ENCODE assay signal across 8 cellular contexts in the genomic region with DNA sequence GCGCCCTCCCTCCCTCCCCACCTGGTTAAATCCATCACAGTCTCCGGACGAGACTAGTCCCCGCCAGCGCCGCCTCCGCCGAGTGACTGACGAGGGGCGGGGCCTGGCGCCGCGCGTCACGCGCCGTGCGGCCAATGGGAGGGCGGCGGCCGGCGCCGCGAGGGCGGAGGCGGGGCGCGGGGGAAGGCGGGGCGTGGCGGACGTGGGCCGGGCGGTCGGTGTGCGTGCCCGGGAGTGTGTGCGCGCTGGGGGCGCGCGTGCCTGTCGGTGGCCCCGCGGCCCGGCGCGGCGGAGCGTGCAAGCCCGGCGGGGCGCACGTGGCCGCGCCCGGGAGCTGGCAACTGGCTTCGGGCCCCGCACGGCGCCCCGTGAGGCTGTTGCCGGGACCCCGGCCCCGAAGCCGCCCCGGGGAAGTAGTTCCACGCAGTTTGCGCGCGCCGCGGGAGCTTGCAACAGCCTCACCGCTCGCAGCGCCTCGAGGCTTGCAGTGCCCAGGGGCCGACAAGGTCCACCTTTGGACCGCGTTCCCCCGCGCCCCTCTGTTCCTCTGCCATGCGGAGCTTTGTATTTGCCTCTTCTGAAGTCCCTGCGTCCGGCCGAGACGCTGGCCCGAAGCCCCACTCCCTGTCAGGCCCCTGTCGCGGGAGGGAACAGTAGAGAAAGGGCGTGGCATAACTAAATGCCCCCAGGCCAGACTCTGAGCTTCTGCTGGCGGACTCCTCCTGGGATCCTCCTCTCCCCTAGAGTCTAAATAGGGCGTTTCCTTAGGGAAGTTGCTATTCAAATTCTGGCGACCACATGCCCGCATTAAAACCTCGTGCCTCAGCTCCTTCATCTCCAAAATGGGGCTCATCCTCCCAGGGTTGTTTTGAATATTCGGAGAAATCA. TPM values are rescaled to one million over a fixed set of nuclear protein-coding genes. Genes with fewer than 3 reads are reported as not detected.
A peak's percentile ranks its signal among the peaks of the same experiment; 100 is the strongest.
DNase-seq lines count a peak whose midpoint lies in the region; ATAC-seq and TF ChIP-seq lines count a peak whose summit lies in the region.

No MANE protein-coding gene starts in this region.

- DNase-seq in GM12864 (ENCODE audit: low read depth) (peak; percentile 38), NAMALWA (ENCODE audit: low spot score) (peak; percentile 76), T follicular helper cell (ENCODE audit: low read depth) (peak; percentile 90), amniotic epithelial cell (ENCODE audit: low read depth) (peak; percentile 80), left ventricle myocardium superior (peak; percentile 98), prostate gland (ENCODE audit: low spot score) (peak; percentile 92), ureter (ENCODE audit: low spot score) (peak; percentile 93)

- peak overlapping the region; percentile 98 for H3K4me3 ChIP-seq in GM12864 (ENCODE audit: low read depth, low read length)
- peak overlapping the region; percentile 82 to 90 for H3K4me3 ChIP-seq in prostate gland

- ATAC-seq in HG02571 (IDR thresholded peaks at IDR 0.05; ENCODE audit: unreplicated experiment), result peak; percentile 86
- peak; percentile 98 for ATAC-seq in left ventricle myocardium superior

- peak overlapping the region; percentile 93 to 94 for H3K27ac ChIP-seq in prostate gland

- intact Hi-C loops in left ventricle myocardium superior (cut with micrococcal nuclease), result loop anchor here (10.0 kb wide), 1 partner anchor 367 kb away; no protein-coding TSS in a partner anchor
- intact Hi-C loops in prostate gland (cut with DNase I), result loop anchor here (5.0 to 10.0 kb wide), 7 partner anchors 103 to 493 kb away; no protein-coding TSS in a partner anchor

- H3K4me1 ChIP-seq in prostate gland (replicated peaks), result no peaks in the 10 kb centered on the region

- no peak for TF ChIP-seq POLR2A in prostate gland (IDR thresholded peaks at IDR 0.05)

- no peaks in the 10 kb centered on the region for H3K36me3 ChIP-seq in prostate gland

- WGBS in prostate gland, result 14% methylated on average over 49 of the region's 97 CpGs

- TF ChIP-seq CTCF in GM12864 (IDR thresholded peaks at IDR 0.05; ENCODE audit: low read depth, low read length, missing control alignments) (no peak), prostate gland (IDR thresholded peaks at IDR 0.05) (peak in 1 of 4 experiments; percentile 29)

- H3K27me3 ChIP-seq in prostate gland (replicated peaks; ENCODE audit: insufficient read depth), result no peaks in the 10 kb centered on the region

- no peaks in the 10 kb centered on the region for H3K9me3 ChIP-seq in prostate gland

RNA-seq across cellular contexts. Expression of a gene that starts 0.9 kb away (rescaled TPM):
- total RNA-seq in left ventricle myocardium superior (6.5 TPM), prostate gland (10 to 100 TPM; 14.6 to 18.2 TPM), ureter (20.5 TPM)

Comparison
In these comparisons a context has a peak if more than half of its experiments do, and no peak if none do; other contexts are left out.
1. Peak in every context shown above with its lines: DNase-seq, ATAC-seq, H3K4me3 ChIP-seq and H3K27ac ChIP-seq.
2. DNase-seq: peak in every context shown above with its lines; median percentile 98 in left ventricle myocardium superior; 93 in ureter; 92 in prostate gland; 90 in T follicular helper cell; 80 in amniotic epithelial cell; 76 in NAMALWA; 38 in GM12864.